8 cellular contexts compared by ENCODE assay signal in genomic region chr15:45454825-45455224, GRCh38.
DNase-seq lines count a peak whose midpoint lies in the region; ATAC-seq and TF ChIP-seq lines count a peak whose summit lies in the region.

No MANE protein-coding gene starts in this region.

- DNase-seq in AG09319 (ENCODE audit: extremely low read depth, low read depth) (peak; percentile 87), T1000 (lab: John Stamatoyannopoulos, UW) (peak; percentile 74), brain pericyte (ENCODE audit: low read depth, low spot score) (peak; percentile 79), mucosa of descending colon (peak; percentile 75 to 85 (median 75)), neural progenitor cell (ENCODE audit: low spot score) (no peak)

- H3K27me3 Mint-ChIP-seq in stimulated activated memory B cell treated with anti-CD40 and anti-IgM and Interleukin-4, amounts not matched to agents 10 μg/mL and 1 μg/mL and 100 μg/mL, for 72 hours = no peaks in the 10 kb centered on the region
- H3K27me3 Mint-ChIP-seq in neural progenitor cell (ENCODE audit: insufficient read depth, low read depth) = peaks cover 6% of the 10 kb centered on the region

- H4K20me1 ChIP-seq in neural progenitor cell (ENCODE audit: low read depth) = no peaks in the 10 kb centered on the region

- no peaks in the 10 kb centered on the region for H3K36me3 Mint-ChIP-seq in stimulated activated memory B cell treated with anti-CD40 and anti-IgM and Interleukin-4, amounts not matched to agents 10 μg/mL and 1 μg/mL and 100 μg/mL, for 72 hours
- H3K36me3 Mint-ChIP-seq in neural progenitor cell = no peaks in the 10 kb centered on the region

- no peak overlapping the region for H3K9ac ChIP-seq in neural progenitor cell

- H3K27ac Mint-ChIP-seq in stimulated activated memory B cell treated with anti-CD40 and anti-IgM and Interleukin-4, amounts not matched to agents 10 μg/mL and 1 μg/mL and 100 μg/mL, for 72 hours = peak overlapping the region; percentile 31
- no peak overlapping the region for H3K27ac Mint-ChIP-seq in neural progenitor cell

- peaks cover 28% of the 10 kb centered on the region for H3K4me1 ChIP-seq in mucosa of descending colon (ENCODE audit: low read depth)
- peaks cover 2% of the 10 kb centered on the region for H3K4me1 ChIP-seq in neural progenitor cell

- H3K79me2 ChIP-seq in neural progenitor cell (ENCODE audit: low read depth) = no peaks in the 10 kb centered on the region

- H3K27ac ChIP-seq in neural progenitor cell = no peak overlapping the region

- intact Hi-C loops in mucosa of descending colon (cut with DNase I, micrococcal nuclease) = loop anchor here in 1 of 2 donors (5.0 kb wide), 2 partner anchors 148 to 157 kb away; no protein-coding TSS in a partner anchor

- H3K9me3 ChIP-seq in mucosa of descending colon = no peaks in the 10 kb centered on the region
- no peaks in the 10 kb centered on the region for H3K9me3 ChIP-seq in neural progenitor cell (ENCODE audit: low read depth)

- H3K4me3 Mint-ChIP-seq in stimulated activated memory B cell treated with anti-CD40 and anti-IgM and Interleukin-4, amounts not matched to agents 10 μg/mL and 1 μg/mL and 100 μg/mL, for 72 hours = peak overlapping the region; percentile 53
- H3K4me3 Mint-ChIP-seq in neural progenitor cell = no peak overlapping the region

- no peak overlapping the region for H2AFZ ChIP-seq in neural progenitor cell (replicated peaks)

- peaks cover 41% of the 10 kb centered on the region for H3K4me1 Mint-ChIP-seq in stimulated activated memory B cell treated with anti-CD40 and anti-IgM and Interleukin-4, amounts not matched to agents 10 μg/mL and 1 μg/mL and 100 μg/mL, for 72 hours
- peaks cover 16% of the 10 kb centered on the region for H3K4me1 Mint-ChIP-seq in neural progenitor cell

- no peaks in the 10 kb centered on the region for H3F3A ChIP-seq in neural progenitor cell (ENCODE audit: low read depth)

- no peak overlapping the region for H3K4me2 ChIP-seq in neural progenitor cell

- H3K4me3 ChIP-seq in mucosa of descending colon (no peak overlapping the region), neural progenitor cell (no peak overlapping the region)

- no peaks in the 10 kb centered on the region for H3K9me3 Mint-ChIP-seq in stimulated activated memory B cell treated with anti-CD40 and anti-IgM and Interleukin-4, amounts not matched to agents 10 μg/mL and 1 μg/mL and 100 μg/mL, for 72 hours
- peaks cover 7% of the 10 kb centered on the region for H3K9me3 Mint-ChIP-seq in neural progenitor cell

- TF ChIP-seq CTCF in AG09319 (IDR thresholded peaks at IDR 0.05; ENCODE audit: low read depth, low read length) (peak; percentile 20), mucosa of descending colon (IDR thresholded peaks at IDR 0.05) (no peak), neural progenitor cell (IDR thresholded peaks at IDR 0.05) (no peak)

- H3K36me3 ChIP-seq in mucosa of descending colon (ENCODE audit: low read depth) (no peaks in the 10 kb centered on the region), neural progenitor cell (no peaks in the 10 kb centered on the region)

- peaks cover 16% of the 10 kb centered on the region for H3K27me3 ChIP-seq in neural progenitor cell

- ATAC-seq in GM19324 (IDR thresholded peaks at IDR 0.05; ENCODE audit: low FRiP score, unreplicated experiment) (peak; percentile 54), HG03571 (IDR thresholded peaks at IDR 0.05; ENCODE audit: unreplicated experiment) (peak; percentile 53), mucosa of descending colon (peak; percentile 38)
- peak; percentile 83 for ATAC-seq in stimulated activated memory B cell treated with anti-CD40 and anti-IgM and Interleukin-4, amounts not matched to agents 10 μg/mL and 1 μg/mL and 100 μg/mL, for 72 hours
